ENCODE assay signal across 21 cellular contexts in genomic region chr1:15727866-15728534, GRCh38. TPM values are rescaled to one million over a fixed set of nuclear protein-coding genes. Genes with fewer than 3 reads are reported as not detected.
"Had no signal": no experiment of that assay in that cellular context is flagged by ENCODE, and none has a peak within 500 bp of the region (broad histone marks: within the 10 kb centered on the region; RNA-seq: fewer than 3 reads in every experiment).

No MANE protein-coding gene starts in this region.

- DNase-seq: activated CD4-positive, alpha-beta T cell treated with anti-CD3 and anti-CD28 coated beads for 48 hours; activated CD8-positive, alpha-beta memory T cell treated with anti-CD3 and anti-CD28 coated beads, Interleukin-2, amount 50 U/mL, for 48 hours; activated CD8-positive, alpha-beta T cell treated with anti-CD3 and anti-CD28 coated beads, Interleukin-2, amount 10 ng/mL, durations not matched to agents 7 days and 5 days; activated naive CD4-positive, alpha-beta T cell; effector CD4-positive, alpha-beta T cell; nephron progenitor cell; ovary; small intestine; T-cell; T1000; tibial artery had no signal

- H3K27me3 ChIP-seq: cardiac muscle cell, ovary, tibial artery had no signal

- H3K27ac ChIP-seq: cardiac muscle cell, ovary, SK-N-MC, tibial artery had no signal

- ATAC-seq: activated CD8-positive, alpha-beta T cell treated with anti-CD3 and anti-CD28 coated beads, Interleukin-2, amount 10 ng/mL, durations not matched to agents 7 days and 5 days; T-cell; WTC11 had no signal

- H3K4me3 ChIP-seq: cardiac muscle cell, coronary artery, ovary, SK-N-MC, tibial artery had no signal

- H3K9me3 ChIP-seq: ovary, tibial artery had no signal

- FAIRE-seq: frontal cortex, keratinocyte, small intestine had no signal

- H3K4me1 ChIP-seq: tibial artery had no signal

RNA-seq across cellular contexts. Expression of gene SLC25A34, which starts 8.1 kb away (rescaled TPM):
- total RNA-seq: frontal cortex had no signal

RNA-seq across cellular contexts. Expression of gene TMEM82, which starts 14.3 kb away (rescaled TPM):
- total RNA-seq: activated CD8-positive, alpha-beta T cell treated with anti-CD3 and anti-CD28 coated beads, Interleukin-2, amount 10 ng/mL, durations not matched to agents 7 days and 5 days; activated T-helper 1 cell treated with anti-CD3 and anti-CD28 coated beads, Interleukin-12 subunit alpha, Interleukin-12 subunit beta, Interleukin-2, Interleukin-4 antibody, amounts not matched to agents 30 ng/mL and 10 ng/mL and 1 ng/mL, durations not matched to agents 14 hours and 24 hours and 36 hours; fibroblast of lung; frontal cortex; mesenteric fat pad; ovary; renal cortical epithelial cell; T-cell had no signal

RNA-seq across cellular contexts. Expression of gene FBLIM1, which starts 30.6 kb away (rescaled TPM):
- total RNA-seq: activated CD8-positive, alpha-beta T cell treated with anti-CD3 and anti-CD28 coated beads, Interleukin-2, amount 10 ng/mL, durations not matched to agents 7 days and 5 days; activated T-helper 1 cell treated with anti-CD3 and anti-CD28 coated beads, Interleukin-12 subunit alpha, Interleukin-12 subunit beta, Interleukin-2, Interleukin-4 antibody, amounts not matched to agents 30 ng/mL and 10 ng/mL and 1 ng/mL, durations not matched to agents 14 hours and 24 hours and 36 hours had no signal
